Comparison of ENCODE assay signal across 22 cellular contexts in genomic region chr7:26550492-26550891, GRCh38.
"Had no signal": no experiment of that assay in that cellular context is flagged by ENCODE, and none has a peak within 500 bp of the region (broad histone marks: within the 10 kb centered on the region; RNA-seq: fewer than 3 reads in every experiment).

No MANE protein-coding gene starts in this region.

- H3K36me3 ChIP-seq: prostate gland, right lobe of liver, tibial nerve, uterus had no signal

- H3K27me3 ChIP-seq: right lobe of liver, tibial nerve, uterus had no signal

- H3K4me2 ChIP-seq: smooth muscle cell had no signal

- DNase-seq: activated CD4-positive, alpha-beta T cell treated with anti-CD3 and anti-CD28 coated beads, Interleukin-2, amount 10 ng/mL, durations not matched to agents 24 days and 14 days; activated CD8-positive, alpha-beta memory T cell treated with anti-CD3 and anti-CD28 coated beads, Interleukin-2, amount 50 U/mL, for 48 hours; activated CD8-positive, alpha-beta T cell treated with anti-CD3 and anti-CD28 coated beads, Interleukin-2, amount 10 ng/mL, durations not matched to agents 7 days and 5 days; activated gamma-delta T cell treated with Interleukin-2 at 50 U/mL for 16 hours; activated naive CD8-positive, alpha-beta T cell treated with anti-CD3 and anti-CD28 coated beads, Interleukin-2, amount 10 ng/mL, durations not matched to agents 7 days and 5 days; activated T-cell treated with anti-CD3 and anti-CD28 coated beads, Interleukin-2, amount 50 U/mL, for 72 hours; anterior cingulate cortex; cerebellar nuclear complex; effector CD8-positive, alpha-beta T cell; head of caudate nucleus; immature natural killer cell; right lobe of liver; stimulated activated CD4-positive, alpha-beta T cell treated with anti-CD3 and anti-CD28 coated beads, Interleukin-4, amount 100 ng/mL, for 4 hours; stimulated activated CD8-positive, alpha-beta memory T cell treated with anti-CD3 and anti-CD28 coated beads, Interleukin-4, amount 100 ng/mL, for 48 hours; stimulated activated naive CD4-positive, alpha-beta T cell treated with Interleukin-2 at 50 U/mL for 16 hours; substantia nigra; uterus had no signal

- H3K4me3 ChIP-seq: prostate gland, right lobe of liver, smooth muscle cell, tibial nerve, uterus had no signal

- H3K9me3 ChIP-seq: prostate gland, right lobe of liver had no signal

- H3K27ac ChIP-seq: prostate gland, right lobe of liver, tibial nerve had no signal

- FAIRE-seq: frontal cortex had no signal

- H3K4me1 ChIP-seq: prostate gland, right lobe of liver, tibial nerve, uterus had no signal

- ATAC-seq: activated CD8-positive, alpha-beta T cell treated with anti-CD3 and anti-CD28 coated beads, Interleukin-2, amount 10 ng/mL, durations not matched to agents 7 days and 5 days; activated T-cell treated with anti-CD3 and anti-CD28 coated beads, Interleukin-2, amount 50 U/mL, for 72 hours; right lobe of liver; WTC11 had no signal
